In genomic region chr6:33411632-33412005, GRCh38 we compare ENCODE assay signal across 1 cellular context.
TF ChIP-seq lines count a peak whose summit lies in the region.

No MANE protein-coding gene starts in this region.

TF ChIP-seq in SK-N-SH, 30 proteins besides CTCF, POLR2A, EP300 and RAD21:
- TF ChIP-seq ZBTB33 (IDR thresholded peaks at IDR 0.05; ENCODE audit: borderline replicate concordance, low read depth) (no peak), JUND (IDR thresholded peaks at IDR 0.05) (no peak), TEAD4 (IDR thresholded peaks at IDR 0.05; ENCODE audit: borderline replicate concordance, insufficient read depth) (no peak), ELF1 (IDR thresholded peaks at IDR 0.05) (no peak), SMC3 (IDR thresholded peaks at IDR 0.05; ENCODE audit: low read depth, low read length) (no peak), MEF2A (IDR thresholded peaks at IDR 0.05; ENCODE audit: borderline replicate concordance, low read depth) (no peak), YY1 (IDR thresholded peaks at IDR 0.05; ENCODE audit: low read depth) (no peak), RCOR1 (IDR thresholded peaks at IDR 0.05; ENCODE audit: low read length) (no peak), SIN3A (IDR thresholded peaks at IDR 0.05; ENCODE audit: borderline replicate concordance, low read depth, low read length) (no peak), MXI1 (IDR thresholded peaks at IDR 0.05; ENCODE audit: low read depth, low read length) (no peak), CHD2 (IDR thresholded peaks at IDR 0.05; ENCODE audit: low read length, partially characterized antibody) (no peak), USF1 (IDR thresholded peaks at IDR 0.05; ENCODE audit: borderline replicate concordance, low read depth) (no peak), RFX5 (IDR thresholded peaks at IDR 0.05; ENCODE audit: low read length) (no peak), PBX3 (IDR thresholded peaks at IDR 0.05) (no peak)
